Comparison of ENCODE assay signal across 2 cellular contexts in genomic region chr20:33710681-33711445, GRCh38.
A peak's percentile ranks its signal among the peaks of the same experiment; 100 is the strongest.
TF ChIP-seq lines count a peak whose summit lies in the region.

No MANE protein-coding gene starts in this region.

TF ChIP-seq in A549, 52 proteins besides CTCF, POLR2A, EP300 and RAD21:
- TF ChIP-seq ESRRA (IDR thresholded peaks at IDR 0.05; ENCODE audit: borderline replicate concordance, low read length), result 0 out of 2 replicates have a peak, but pooled peaks have one; percentile 3
- TF ChIP-seq HOXB13 (CRISPR knock-in tag; IDR thresholded peaks at IDR 0.05; ENCODE audit: low read depth), result no peak
- TF ChIP-seq ZC3H11A (IDR thresholded peaks at IDR 0.05), result no peak

TF ChIP-seq in H1, 55 proteins besides CTCF, POLR2A, EP300 and RAD21:
- no peak for TF ChIP-seq HDAC6 (IDR thresholded peaks at IDR 0.05; ENCODE audit: low read depth, low read length)
- TF ChIP-seq SRF (IDR thresholded peaks at IDR 0.05; ENCODE audit: low read depth, low read length), result no peak
- peak; percentile 3 for TF ChIP-seq ASH2L (IDR thresholded peaks at IDR 0.05; ENCODE audit: low read length)
- no peak for TF ChIP-seq TCF12 (IDR thresholded peaks at IDR 0.05; ENCODE audit: low read depth, low read length)
- TF ChIP-seq ATF2 (IDR thresholded peaks at IDR 0.05; ENCODE audit: low read length), result no peak
- TF ChIP-seq SP2 (IDR thresholded peaks at IDR 0.05; ENCODE audit: low read length), result no peak
